8 cellular contexts compared by ENCODE assay signal in the genomic region with DNA sequence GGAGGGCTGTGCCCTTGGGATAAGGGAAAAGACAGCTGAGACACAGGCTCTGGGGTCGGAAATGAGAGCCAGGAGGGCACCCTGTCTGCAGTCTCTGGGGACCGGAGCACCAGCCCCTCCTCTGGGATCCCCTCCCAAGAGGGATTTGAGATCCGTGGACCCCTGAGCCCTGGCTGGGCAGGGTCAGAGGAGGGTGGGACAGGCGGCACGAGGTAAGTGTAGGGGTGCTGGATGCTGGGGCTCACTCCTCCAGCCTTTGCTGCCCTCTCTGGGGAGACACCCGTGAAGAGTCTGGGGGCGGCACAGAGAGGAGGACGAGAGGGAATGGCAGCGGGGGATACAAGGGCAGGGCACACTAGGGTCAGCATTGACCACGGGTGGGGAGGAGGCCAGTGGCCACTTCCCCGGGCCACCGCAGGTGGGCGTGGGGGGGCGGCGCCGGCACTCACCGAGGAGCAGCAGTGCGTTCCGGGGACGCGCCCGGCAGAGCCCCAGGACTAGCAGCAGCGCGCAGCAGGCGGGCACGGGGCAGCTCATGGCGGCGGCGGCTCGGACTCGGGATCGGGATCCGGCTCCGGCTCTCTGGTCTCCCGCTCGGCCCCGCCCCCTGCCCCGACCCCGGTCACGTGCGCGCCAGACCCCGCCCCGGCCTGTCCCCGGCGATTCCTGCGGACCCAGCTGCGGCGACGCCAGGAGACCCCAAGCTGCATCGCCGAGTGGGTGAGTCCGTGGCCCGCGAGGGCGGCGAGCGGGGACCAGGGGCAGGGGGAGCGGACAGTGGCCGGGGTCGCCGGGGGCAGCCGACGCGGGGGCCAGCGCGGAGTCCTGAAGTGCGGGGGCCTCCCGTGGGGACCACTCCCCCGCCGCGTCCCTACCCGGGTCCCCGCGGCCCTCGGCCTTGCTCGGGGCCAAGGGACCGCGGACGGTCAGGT. TPM values are rescaled to one million over a fixed set of nuclear protein-coding genes. Genes with fewer than 3 reads are reported as not detected.
A peak's percentile ranks its signal among the peaks of the same experiment; 100 is the strongest.
DNase-seq lines count a peak whose midpoint lies in the region; ATAC-seq and TF ChIP-seq lines count a peak whose summit lies in the region.

Gene SGSH, minus strand, starts transcription at position 557 of the 932 bp plus-strand sequence. Its CDS starts 20 bp downstream, at position 537.
Gene SLC26A11, plus strand, starts transcription at position 651 of the 932 bp plus-strand sequence. CDS start 1,134 bp downstream, outside the sequence.

- no peaks in the 10 kb centered on the region for H3K9me3 ChIP-seq in SJCRH30 (replicated peaks)
- no peaks in the 10 kb centered on the region for H3K9me3 ChIP-seq in thoracic aorta

- ATAC-seq in GM18505 (IDR thresholded peaks at IDR 0.05; ENCODE audit: unreplicated experiment) = peak; percentile 33
- peak; percentile 78 for ATAC-seq in omental fat pad (ENCODE audit: low FRiP score)
- ATAC-seq in thoracic aorta (ENCODE audit: insufficient number of reproducible peaks, low FRiP score, low read depth) = peak; percentile 31

- peak; percentile 46 for TF ChIP-seq POLR2A in GM18505 (IDR thresholded peaks at IDR 0.05; ENCODE audit: borderline replicate concordance, extremely low read depth, insufficient read depth, insufficient read length)

- H3K27ac ChIP-seq in 22Rv1 (peak within 1 kb of the TSS; percentile 84), SJCRH30 (peak within 1 kb of the TSS; percentile 55), thoracic aorta (peak within 1 kb of the TSS; percentile 80 to 83)

- H3K4me1 ChIP-seq in SJCRH30 (0 out of 2 replicates have a peak, but pooled peaks cover 2% of the 10 kb centered on the region), thoracic aorta (ENCODE audit: control insufficient read depth in 1 of 2, low read depth in 2 of 2) (peaks cover 4 to 37% of the 10 kb centered on the region in 2 donors)

- DNase-seq in HK-2 (ENCODE audit: unreplicated experiment) (peak; percentile 71), SJCRH30 (peak; percentile 94 to 95), globus pallidus (ENCODE audit: low spot score) (peak; percentile 45), omental fat pad (ENCODE audit: low spot score) (peak; percentile 61), thoracic aorta (ENCODE audit: low spot score) (peak; percentile 49)
- peak; percentile 61 for DNase-seq in activated naive CD4-positive, alpha-beta T cell treated with anti-CD3 and anti-CD28 coated beads, Interleukin-2, amount 50 U/mL, for 16 hours

- H3K36me3 ChIP-seq in SJCRH30 = 0 out of 2 replicates have a peak, but pooled peaks cover 2% of the 10 kb centered on the region
- H3K36me3 ChIP-seq in thoracic aorta = peaks cover 8% of the 10 kb centered on the region

- H3K4me3 ChIP-seq in SJCRH30 = peak within 1 kb of the TSS; percentile 92
- peak within 1 kb of the TSS; percentile 82 for H3K4me3 ChIP-seq in thoracic aorta

- H3K27me3 ChIP-seq in SJCRH30 (no peaks in the 10 kb centered on the region), thoracic aorta (replicated peaks; ENCODE audit: insufficient read depth) (no peaks in the 10 kb centered on the region)

- TF ChIP-seq CTCF in 22Rv1 (IDR thresholded peaks at IDR 0.05) (0 out of 2 replicates have a peak, but pooled peaks have one; percentile 4), omental fat pad (IDR thresholded peaks at IDR 0.05) (no peak), thoracic aorta (IDR thresholded peaks at IDR 0.05) (peak; percentile 31)

RNA-seq across cellular contexts. Expression of gene SGSH, which starts in this region (rescaled TPM):
- 18.3 and 19.3 TPM in 2 replicates for total RNA-seq in SJCRH30 (2014; rRNA removed; shearing (Covaris generic))
- 10 to 100 TPM; 16.2 to 32.2 (median 28.0) TPM for total RNA-seq in omental fat pad
- total RNA-seq in thoracic aorta = 10 to 100 TPM; 22.2 to 51.8 TPM

RNA-seq across cellular contexts. Expression of gene SLC26A11, which starts in this region (rescaled TPM):
- 8.6 and 14.7 TPM in 2 replicates for total RNA-seq in SJCRH30 (2014; rRNA removed; shearing (Covaris generic))
- 10 to 100 TPM in 3 of 4 donors, 1 to 10 TPM in 1; 9.1 to 18.9 (median 11.3) TPM for total RNA-seq in omental fat pad
- 10 to 100 TPM; 41.1 to 69.2 TPM for total RNA-seq in thoracic aorta

Comparison
In these comparisons a context has a peak if more than half of its experiments do, and no peak if none do; other contexts are left out.
1. Peak in every context shown above with its lines: DNase-seq, ATAC-seq, H3K4me3 ChIP-seq and H3K27ac ChIP-seq.
2. CTCF ChIP-seq: peak in 22Rv1 (single experiment) and thoracic aorta (single experiment); none in omental fat pad (0 of 3).